Comparison of ENCODE assay signal across 17 cellular contexts in the genomic region with DNA sequence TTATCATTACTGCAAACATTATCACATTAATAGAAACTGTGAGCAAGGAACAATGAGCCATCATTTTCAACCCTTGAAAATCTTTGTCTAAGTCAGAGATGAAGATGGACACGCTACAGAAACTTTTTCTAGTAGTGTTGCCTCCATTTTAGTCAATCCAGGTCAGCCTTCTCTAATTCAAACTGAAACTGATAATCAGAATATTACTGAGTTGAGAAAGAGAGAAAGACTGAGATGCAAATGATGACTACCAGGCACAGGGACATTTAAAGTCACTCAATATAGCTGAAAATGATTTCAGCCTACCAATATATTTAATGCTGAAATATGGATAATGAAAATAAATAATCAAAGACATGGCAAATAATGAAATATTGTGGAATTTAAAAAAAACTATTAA.
DNase-seq lines count a peak whose midpoint lies in the region; ATAC-seq, FAIRE-seq and TF ChIP-seq lines count a peak whose summit lies in the region.
"Had no signal": no experiment of that assay in that cellular context is flagged by ENCODE, and none has a peak within 500 bp of the region (broad histone marks: within the 10 kb centered on the region; RNA-seq: fewer than 3 reads in every experiment).

No MANE protein-coding gene starts in this region.

- no peak for DNase-seq in NCI-H774 (lab: John Stamatoyannopoulos, UW)
- no peak for DNase-seq in germinal center (ENCODE audit: low spot score)
- DNase-seq in effector memory CD8-positive, alpha-beta T cell = no peak
- no peak for DNase-seq in GM12891 (ENCODE audit: insufficient read length, low spot score)
- DNase-seq: CD8-positive, alpha-beta memory T cell; cortex of kidney; heart left ventricle; NCI-H1930; stimulated activated naive CD4-positive, alpha-beta T cell had no signal

- no peak overlapping the region for H3K4me3 Mint-ChIP-seq in effector memory CD8-positive, alpha-beta T cell
- H3K4me3 Mint-ChIP-seq: CD8-positive, alpha-beta memory T cell had no signal

- FAIRE-seq in GM12891 (lab: Jason Lieb, UNC) = no peak
- FAIRE-seq: A549, HTR-8/SVneo, RCC 7860 had no signal

- no peaks in the 10 kb centered on the region for H3K36me3 Mint-ChIP-seq in effector memory CD8-positive, alpha-beta T cell (ENCODE audit: insufficient read depth)

- H3K27ac Mint-ChIP-seq in effector memory CD8-positive, alpha-beta T cell = no peak overlapping the region
- H3K27ac Mint-ChIP-seq: CD8-positive, alpha-beta memory T cell had no signal

- TF ChIP-seq POLR2A in GM18505 (IDR thresholded peaks at IDR 0.05; ENCODE audit: borderline replicate concordance, extremely low read depth, insufficient read depth, insufficient read length) (no peak), GM12891 (IDR thresholded peaks at IDR 0.05; ENCODE audit: low read depth, low read length) (no peak)

- H3K27me3 Mint-ChIP-seq in effector memory CD8-positive, alpha-beta T cell = no peaks in the 10 kb centered on the region
- H3K27me3 Mint-ChIP-seq: CD8-positive, alpha-beta memory T cell had no signal

- no peaks in the 10 kb centered on the region for H3K9me3 Mint-ChIP-seq in effector memory CD8-positive, alpha-beta T cell

- peak; percentile 73 for ATAC-seq in GM18505 (IDR thresholded peaks at IDR 0.05; ENCODE audit: unreplicated experiment)
- ATAC-seq in GM19397 (IDR thresholded peaks at IDR 0.05; ENCODE audit: unreplicated experiment) = peak; percentile 70
- ATAC-seq in HG02678 (IDR thresholded peaks at IDR 0.05; ENCODE audit: unreplicated experiment) = peak; percentile 74
- ATAC-seq in HG03342 (IDR thresholded peaks at IDR 0.05; ENCODE audit: unreplicated experiment) = peak; percentile 71
- no peak for ATAC-seq in effector memory CD8-positive, alpha-beta T cell (replicated peaks)
- ATAC-seq: A549, HCT116, heart left ventricle had no signal

- H3K4me1 Mint-ChIP-seq in effector memory CD8-positive, alpha-beta T cell (ENCODE audit: low read depth in 2 of 2) = no peaks in the 10 kb centered on the region
- H3K4me1 Mint-ChIP-seq: CD8-positive, alpha-beta memory T cell had no signal

TF ChIP-seq in GM12891, 5 proteins besides CTCF, POLR2A, EP300 and RAD21:
- TF ChIP-seq TAF1 (IDR thresholded peaks at IDR 0.05; ENCODE audit: low read depth, low read length) (no peak), POLR2AphosphoS5 (IDR thresholded peaks at IDR 0.05; ENCODE audit: low read depth, low read length) (no peak), PAX5 (IDR thresholded peaks at IDR 0.05; ENCODE audit: insufficient read depth, low read length, severe bottlenecking) (no peak), SPI1 (IDR thresholded peaks at IDR 0.05; ENCODE audit: low read depth, low read length) (no peak), POU2F2 (IDR thresholded peaks at IDR 0.05; ENCODE audit: low read depth, low read length) (no peak)
